ENCODE assay signal across 1 cellular context in genomic region chr16:30651124-30652004, GRCh38.
TF ChIP-seq lines count a peak whose summit lies in the region.

No MANE protein-coding gene starts in this region.

TF ChIP-seq in HepG2, 621 proteins besides CTCF, POLR2A, EP300 and RAD21 (continued from another document and continues in another):
- peak; percentile 61; the same call in 1 of the 2 replicates for TF ChIP-seq NFAT5 (CRISPR knock-in tag; IDR thresholded peaks at IDR 0.05)
- TF ChIP-seq SIN3A (IDR thresholded peaks at IDR 0.05; ENCODE audit: borderline replicate concordance, low read depth, low read length), result 0 out of 2 replicates have a peak, but pooled peaks have one; percentile 0
- no peak for TF ChIP-seq SCMH1 (CRISPR knock-in tag; IDR thresholded peaks at IDR 0.05; ENCODE audit: borderline replicate concordance)
- no peak for TF ChIP-seq ZNF274 (CRISPR knock-in tag; IDR thresholded peaks at IDR 0.05)
- no peak for TF ChIP-seq AKNA (CRISPR knock-in tag; IDR thresholded peaks at IDR 0.05; ENCODE audit: borderline replicate concordance)
- TF ChIP-seq ZMYM4 (CRISPR knock-in tag; IDR thresholded peaks at IDR 0.05), result peak; percentile 7; the same call in 1 of the 2 replicates
- 0 out of 2 replicates have a peak, but pooled peaks have one; percentile 6 for TF ChIP-seq SRY (CRISPR knock-in tag; IDR thresholded peaks at IDR 0.05)
- TF ChIP-seq STAG1 (CRISPR knock-in tag; IDR thresholded peaks at IDR 0.05), result peak; percentile 47
- 0 out of 2 replicates have a peak, but pooled peaks have one; percentile 48 for TF ChIP-seq KDM2A (CRISPR knock-in tag; IDR thresholded peaks at IDR 0.05; ENCODE audit: borderline replicate concordance, low read depth)
- TF ChIP-seq GTF2F1 (IDR thresholded peaks at IDR 0.05; ENCODE audit: low read length), result no peak
- TF ChIP-seq RCOR2 (CRISPR knock-in tag; IDR thresholded peaks at IDR 0.05), result no peak
- peak; percentile 48; the same call in 1 of the 2 replicates for TF ChIP-seq ZSCAN31 (CRISPR knock-in tag; IDR thresholded peaks at IDR 0.05; ENCODE audit: low read depth)
- peak; percentile 10; the same call in 1 of the 2 replicates for TF ChIP-seq ELF3 (CRISPR knock-in tag; IDR thresholded peaks at IDR 0.05)
- TF ChIP-seq ZNF232 (CRISPR knock-in tag; IDR thresholded peaks at IDR 0.05; ENCODE audit: borderline replicate concordance), result 0 out of 2 replicates have a peak, but pooled peaks have one; percentile 57
- TF ChIP-seq ZNF639 (CRISPR knock-in tag; conservative IDR thresholded peaks at IDR 0.05), result 0 out of 2 replicates have a peak, but pooled peaks have one; percentile 3
- 0 out of 2 replicates have a peak, but pooled peaks have one; percentile 15 for TF ChIP-seq FOXP4 (CRISPR knock-in tag; IDR thresholded peaks at IDR 0.05)
- TF ChIP-seq BHLHE40 (IDR thresholded peaks at IDR 0.05; ENCODE audit: low read length), result peak; percentile 47
- 0 out of 2 replicates have a peak, but pooled peaks have one; percentile 4 for TF ChIP-seq SNAPC2 (CRISPR knock-in tag; IDR thresholded peaks at IDR 0.05)
- TF ChIP-seq E2F1 (CRISPR knock-in tag; IDR thresholded peaks at IDR 0.05), result peak; percentile 78
- TF ChIP-seq NFE2L1 (CRISPR knock-in tag; IDR thresholded peaks at IDR 0.05; ENCODE audit: borderline replicate concordance), result no peak
- TF ChIP-seq ZNF761 (CRISPR knock-in tag; conservative IDR thresholded peaks at IDR 0.05), result no peak
- peak; percentile 32; the same call in 1 of the 2 replicates for TF ChIP-seq NCOA2 (CRISPR knock-in tag; IDR thresholded peaks at IDR 0.05)
- TF ChIP-seq SMAD1 (CRISPR knock-in tag; IDR thresholded peaks at IDR 0.05; ENCODE audit: borderline replicate concordance, low read depth), result no peak
- TF ChIP-seq GTF3A (CRISPR knock-in tag; conservative IDR thresholded peaks at IDR 0.05), result no peak
- TF ChIP-seq ZKSCAN5 (CRISPR knock-in tag; IDR thresholded peaks at IDR 0.05), result no peak
- no peak for TF ChIP-seq ZNF644 (CRISPR knock-in tag; IDR thresholded peaks at IDR 0.05; ENCODE audit: low read depth)
- TF ChIP-seq HIC2 (CRISPR knock-in tag; IDR thresholded peaks at IDR 0.05; ENCODE audit: low read depth), result no peak
- no peak for TF ChIP-seq CHD2 (IDR thresholded peaks at IDR 0.05; ENCODE audit: low read depth, low read length)
- TF ChIP-seq HOXA3 (CRISPR knock-in tag; IDR thresholded peaks at IDR 0.05), result peak; percentile 48
- TF ChIP-seq MED8 (CRISPR knock-in tag; IDR thresholded peaks at IDR 0.05; ENCODE audit: insufficient replicate concordance), result no peak
- no peak for TF ChIP-seq CENPBD1 (CRISPR knock-in tag; IDR thresholded peaks at IDR 0.05; ENCODE audit: borderline replicate concordance, low read depth)
- 0 out of 2 replicates have a peak, but pooled peaks have one; percentile 24 for TF ChIP-seq ZNF629 (CRISPR knock-in tag; conservative IDR thresholded peaks at IDR 0.05)
- no peak for TF ChIP-seq ZNF160 (CRISPR knock-in tag; IDR thresholded peaks at IDR 0.05)
- 0 out of 2 replicates have a peak, but pooled peaks have one; percentile 46 for TF ChIP-seq FOXJ3 (CRISPR knock-in tag; IDR thresholded peaks at IDR 0.05; ENCODE audit: borderline replicate concordance)
- TF ChIP-seq ATF7 (IDR thresholded peaks at IDR 0.05), result no peak
- no peak; the same call in 1 of the 2 replicates for TF ChIP-seq ATF7 (CRISPR knock-in tag; IDR thresholded peaks at IDR 0.05)
- TF ChIP-seq ZFP1 (CRISPR knock-in tag; IDR thresholded peaks at IDR 0.05), result no peak
- TF ChIP-seq ZSCAN9 (CRISPR knock-in tag; IDR thresholded peaks at IDR 0.05; ENCODE audit: borderline replicate concordance), result peak; percentile 24; the same call in 1 of the 2 replicates
- no peak for TF ChIP-seq ZNF567 (CRISPR knock-in tag; IDR thresholded peaks at IDR 0.05; ENCODE audit: borderline replicate concordance)
- 0 out of 2 replicates have a peak, but pooled peaks have one; percentile 1 for TF ChIP-seq ZSCAN5A (CRISPR knock-in tag; IDR thresholded peaks at IDR 0.05; ENCODE audit: borderline replicate concordance)
- peak; percentile 41; the same call in 1 of the 2 replicates for TF ChIP-seq MED13 (CRISPR knock-in tag; IDR thresholded peaks at IDR 0.05)
- TF ChIP-seq ZNF550 (CRISPR knock-in tag; IDR thresholded peaks at IDR 0.05; ENCODE audit: borderline replicate concordance), result no peak
- peak; percentile 30; the same call in 1 of the 2 replicates for TF ChIP-seq ZBTB21 (CRISPR knock-in tag; IDR thresholded peaks at IDR 0.05)
- no peak for TF ChIP-seq RARG (CRISPR knock-in tag; IDR thresholded peaks at IDR 0.05; ENCODE audit: low read depth)
- no peak for TF ChIP-seq ZNF576 (CRISPR knock-in tag; IDR thresholded peaks at IDR 0.05)
- TF ChIP-seq BCL6 (CRISPR knock-in tag; IDR thresholded peaks at IDR 0.05), result no peak
- TF ChIP-seq ZBTB42 (CRISPR knock-in tag; IDR thresholded peaks at IDR 0.05), result 0 out of 2 replicates have a peak, but pooled peaks have one; percentile 17
